7 cellular contexts compared by ENCODE assay signal in the genomic region with DNA sequence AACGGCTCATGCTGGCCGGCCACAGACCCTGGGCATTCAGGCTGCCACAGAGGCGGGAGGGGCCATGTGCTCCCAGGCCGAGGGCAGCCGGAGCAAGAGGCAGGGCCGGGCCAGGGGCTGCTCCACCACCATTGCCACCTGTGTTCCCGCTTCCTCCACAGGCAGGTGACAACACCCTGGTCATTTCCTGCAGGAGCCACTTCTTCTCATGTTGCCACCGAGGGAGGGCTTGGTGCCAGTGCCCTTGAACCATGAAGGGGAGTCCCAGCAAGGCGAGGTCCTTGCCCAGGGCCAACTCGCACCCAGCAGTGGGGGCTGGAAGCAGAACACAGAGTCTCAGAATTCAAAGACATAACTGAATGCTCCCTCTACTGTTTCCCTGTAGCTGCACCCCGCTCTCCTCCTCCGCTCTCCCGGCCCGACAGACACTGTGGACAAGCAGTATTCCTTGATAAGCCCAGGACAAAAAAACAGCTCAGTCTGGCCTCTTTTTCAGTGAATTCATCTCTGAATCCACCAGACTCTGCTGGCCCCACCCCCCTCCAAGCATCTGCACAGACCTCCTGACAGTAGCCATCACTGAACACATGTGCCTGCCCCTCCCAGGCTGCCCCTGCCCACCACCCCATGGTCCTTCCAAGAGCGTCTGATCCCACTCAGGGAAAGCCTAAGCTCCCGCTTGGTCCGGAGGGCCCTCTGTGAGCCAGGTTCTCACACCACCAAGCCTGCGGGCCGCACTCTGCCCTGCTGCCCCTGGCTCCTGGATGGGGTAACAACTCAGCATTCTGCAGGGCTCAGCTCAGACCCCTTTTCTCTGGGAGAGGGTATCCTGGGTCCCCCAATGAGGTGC.
DNase-seq lines count a peak whose midpoint lies in the region; ATAC-seq, FAIRE-seq and TF ChIP-seq lines count a peak whose summit lies in the region.
"Not testable (repeated sequence)": the region's sequence is repeated elsewhere in the genome, so short reads cannot be mapped to it uniquely, and the experiment has no call there.

No MANE protein-coding gene starts in this region.

- not testable (repeated sequence) for H3K4me1 ChIP-seq in mucosa of descending colon (ENCODE audit: low read depth); upper lobe of right lung

- H3K9me3 Mint-ChIP-seq in activated B cell treated with CpG ODN at 0.5 μM for 24 hours, result not testable (repeated sequence)

- intact Hi-C loops in activated B cell treated with CpG ODN at 0.5 μM for 24 hours (cut with micrococcal nuclease); mucosa of descending colon (cut with DNase I, micrococcal nuclease); sciatic nerve (cut with DNase I); upper lobe of right lung (cut with DNase I): not testable (repeated sequence)

- not testable (repeated sequence) for H3K4me1 Mint-ChIP-seq in activated B cell treated with CpG ODN at 0.5 μM for 24 hours

- H3K36me3 Mint-ChIP-seq in activated B cell treated with CpG ODN at 0.5 μM for 24 hours (ENCODE audit: low read depth), result not testable (repeated sequence)

- CTCF ChIA-PET in activated B cell treated with CpG ODN at 0.5 μM for 24 hours (lab: Charles Lee), result not testable (repeated sequence)

- not testable (repeated sequence) for H3K4me3 ChIP-seq in mucosa of descending colon, upper lobe of right lung

- peaks cover 27% of the 10 kb centered on the region for H3K9me3 ChIP-seq in mucosa of descending colon
- H3K9me3 ChIP-seq in upper lobe of right lung, result not testable (repeated sequence)

- not testable (repeated sequence) for FAIRE-seq in frontal cortex (lab: Jason Lieb, UNC)

- in situ Hi-C loops in GM13976 (cut with MboI; ENCODE audit: low sequenced_read_pairs, unreplicated experiment), result not testable (repeated sequence)

- H3K36me3 ChIP-seq in mucosa of descending colon (ENCODE audit: low read depth); upper lobe of right lung: not testable (repeated sequence)

- not testable (repeated sequence) for TF ChIP-seq CTCF in GM13976 (IDR thresholded peaks at IDR 0.05; ENCODE audit: borderline replicate concordance, control extremely low read depth, extremely low read depth, insufficient read depth, missing control alignments); activated B cell treated with CpG ODN at 0.5 μM for 24 hours (IDR thresholded peaks at IDR 0.05); mucosa of descending colon (IDR thresholded peaks at IDR 0.05); upper lobe of right lung (IDR thresholded peaks at IDR 0.05)

- not testable (repeated sequence) for ATAC-seq in activated B cell treated with CpG ODN at 0.5 μM for 24 hours (ENCODE audit: low read depth); mucosa of descending colon; sciatic nerve; upper lobe of right lung

- DNase-seq in GM13976 (ENCODE audit: low spot score) (peak; percentile 11), activated B cell treated with CpG ODN at 0.5 μM for 24 hours (peak; percentile 14), frontal cortex (ENCODE audit: low spot score in 2 of 2) (peak; percentile 0 to 1), islet precursor cell (peak; percentile 42), mucosa of descending colon (peak in 2 of 3 donors; percentile 13 to 47), sciatic nerve (ENCODE audit: low spot score) (peak; percentile 47), upper lobe of right lung (peak; percentile 64)

- peaks cover 44% of the 10 kb centered on the region for H3K27me3 Mint-ChIP-seq in activated B cell treated with CpG ODN at 0.5 μM for 24 hours

- H3K27me3 ChIP-seq in upper lobe of right lung, result peaks cover 27% of the 10 kb centered on the region

- POLR2A ChIA-PET in activated B cell treated with CpG ODN at 0.5 μM for 24 hours (lab: Charles Lee), result not testable (repeated sequence)

- not testable (repeated sequence) for H3K27ac ChIP-seq in upper lobe of right lung

- H3K4me3 Mint-ChIP-seq in activated B cell treated with CpG ODN at 0.5 μM for 24 hours, result not testable (repeated sequence)

- H3K27ac Mint-ChIP-seq in activated B cell treated with CpG ODN at 0.5 μM for 24 hours, result not testable (repeated sequence)

Comparison
In these comparisons a context has a peak if more than half of its experiments do, and no peak if none do; other contexts are left out.
1. DNase-seq: peak in every context shown above with its lines; median percentile 64 in upper lobe of right lung; 47 in sciatic nerve; 42 in islet precursor cell; 30 in mucosa of descending colon; 14 in activated B cell treated with CpG ODN at 0.5 μM for 24 hours; 11 in GM13976; 0 in frontal cortex.